Comparison of ENCODE assay signal across 23 cellular contexts in the genomic region with DNA sequence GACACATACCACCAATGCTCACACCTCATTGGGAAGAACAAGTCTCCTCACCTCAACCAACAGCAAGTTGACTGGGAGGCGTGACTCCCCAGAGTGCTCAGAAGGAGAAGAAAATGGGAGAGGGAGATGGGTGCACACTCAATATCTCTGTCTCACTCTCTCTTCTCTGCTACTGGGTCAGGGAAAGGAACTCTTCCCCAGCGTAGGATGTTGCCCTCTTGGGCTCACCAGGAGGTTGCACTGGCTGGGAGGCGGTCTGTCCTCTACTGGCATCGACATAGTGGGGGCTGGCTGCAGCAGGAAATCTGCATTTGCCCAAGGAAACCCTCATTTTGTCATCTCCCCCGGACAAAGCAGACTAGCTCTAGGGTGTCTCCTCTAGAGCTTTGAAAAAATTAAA.
DNase-seq lines count a peak whose midpoint lies in the region; TF ChIP-seq lines count a peak whose summit lies in the region.
"Had no signal": no experiment of that assay in that cellular context is flagged by ENCODE, and none has a peak within 500 bp of the region (broad histone marks: within the 10 kb centered on the region; RNA-seq: fewer than 3 reads in every experiment).

No MANE protein-coding gene starts in this region.

- H3K9me3 ChIP-seq in BLaER1 treated with 17β-estradiol and CSF1 and Interleukin-3, amounts not matched to agents 10 nM and 100 nM (replicated peaks in 1 of 11), result peaks cover 0 to 13% (median 12%) of the 10 kb centered on the region in 11 experiments; a peak in 15 of 22 replicates
- H3K9me3 ChIP-seq in H9 (ENCODE audit: control insufficient read depth, low read depth, low read length) (no peaks in the 10 kb centered on the region), endodermal cell (ENCODE audit: control insufficient read depth, low read length) (peaks cover 6% of the 10 kb centered on the region), prostate gland (no peaks in the 10 kb centered on the region), neural progenitor cell (ENCODE audit: low read depth) (no peaks in the 10 kb centered on the region)
- H3K9me3 ChIP-seq: neutrophil had no signal

- no peaks in the 10 kb centered on the region for H3K23me2 ChIP-seq in H9 (ENCODE audit: insufficient read length, low read depth, low read length, poor library complexity, severe bottlenecking)

- no peak overlapping the region for H3K4me3 Mint-ChIP-seq in H9
- no peak overlapping the region for H3K4me3 Mint-ChIP-seq in endodermal cell
- H3K4me3 Mint-ChIP-seq in neural progenitor cell, result no peak overlapping the region
- H3K4me3 Mint-ChIP-seq: activated CD4-positive, alpha-beta T cell treated with anti-CD3 and anti-CD28 coated beads for 36 hours; CD4-positive, CD25-positive, alpha-beta regulatory T cell; T-helper 17 cell had no signal

- peaks cover under 1 to 2% of the 10 kb centered on the region in 2 experiments; a peak in 3 of 5 replicates for H3K9me3 Mint-ChIP-seq in H9
- peaks cover 5% of the 10 kb centered on the region for H3K9me3 Mint-ChIP-seq in endodermal cell
- H3K9me3 Mint-ChIP-seq in neural progenitor cell, result peaks cover 2% of the 10 kb centered on the region

- intact Hi-C loops in prostate gland (cut with DNase I), result no loop called here

- H3K4me1 Mint-ChIP-seq in H9 (peaks cover 16 to 18% of the 10 kb centered on the region in 2 experiments), endodermal cell (peaks cover 14% of the 10 kb centered on the region), neural progenitor cell (peaks cover 20% of the 10 kb centered on the region)

- H2BK120ac ChIP-seq in H9 (ENCODE audit: low read depth, low read length, poor library complexity, severe bottlenecking), result no peak overlapping the region

- peaks cover 0 to 6% (median 0%) of the 10 kb centered on the region in 11 experiments; a peak in 2 of 22 replicates for H3K27me3 ChIP-seq in BLaER1 treated with 17β-estradiol and CSF1 and Interleukin-3, amounts not matched to agents 10 nM and 100 nM
- H3K27me3 ChIP-seq in H9 (ENCODE audit: insufficient read depth, low read length), result peaks cover 7% of the 10 kb centered on the region; the same call in 1 of the 2 replicates
- H3K27me3 ChIP-seq in endodermal cell (ENCODE audit: control insufficient read depth, insufficient read depth, low read length, poor library complexity, severe bottlenecking), result no peaks in the 10 kb centered on the region
- H3K27me3 ChIP-seq in prostate gland (replicated peaks; ENCODE audit: insufficient read depth), result peaks cover 3% of the 10 kb centered on the region
- H3K27me3 ChIP-seq in neural progenitor cell, result peaks cover 17% of the 10 kb centered on the region
- H3K27me3 ChIP-seq: cardiac muscle cell had no signal

- no peak overlapping the region for H3K23ac ChIP-seq in H9 (ENCODE audit: insufficient read length, low read depth, low read length)

- no peak overlapping the region for H3K27ac Mint-ChIP-seq in H9
- H3K27ac Mint-ChIP-seq in endodermal cell, result no peak overlapping the region
- no peak overlapping the region for H3K27ac Mint-ChIP-seq in neural progenitor cell
- H3K27ac Mint-ChIP-seq: activated CD4-positive, alpha-beta T cell treated with anti-CD3 and anti-CD28 coated beads for 36 hours; activated naive CD4-positive, alpha-beta T cell treated with anti-CD3 and anti-CD28 coated beads, Interleukin-2, amount 50 U/mL, for 72 hours had no signal

- peak overlapping the region in 8 of 11 experiments; percentile 1 to 90 (median 70); a peak in 14 of 22 replicates for H3K27ac ChIP-seq in BLaER1 treated with 17β-estradiol and CSF1 and Interleukin-3, amounts not matched to agents 10 nM and 100 nM
- H3K27ac ChIP-seq in H9 (ENCODE audit: insufficient read length, low read depth, low read length) (no peak overlapping the region), endodermal cell (ENCODE audit: low read depth, low read length) (no peak overlapping the region), prostate gland (no peak overlapping the region), neural progenitor cell (no peak overlapping the region)
- H3K27ac ChIP-seq: cardiac muscle cell, dorsolateral prefrontal cortex, neutrophil, suprapubic skin had no signal

- no peak overlapping the region for H3K18ac ChIP-seq in H9 (ENCODE audit: insufficient read length, low read depth, low read length)

- WGBS in H9 (ENCODE audit: extremely low coverage, insufficient read length, low lambda C conversion rate), result no CpG with 5 or more reads among the region's 5 CpGs
- 76 to 79% methylated on average over 4 to 5 of the region's 5 CpGs for WGBS in endodermal cell (ENCODE audit: insufficient coverage in 1 of 2, insufficient read length in 1 of 2), 2 experiments
- 47% methylated on average over 5 of the region's 5 CpGs for WGBS in prostate gland

- H2BK15ac ChIP-seq in H9 (ENCODE audit: low read depth, low read length), result no peak overlapping the region

- peak overlapping the region in 6 of 11 experiments; percentile 53 to 80 (median 73); a peak in 10 of 22 replicates for H3K9ac ChIP-seq in BLaER1 treated with 17β-estradiol and CSF1 and Interleukin-3, amounts not matched to agents 10 nM and 100 nM
- no peak overlapping the region for H3K9ac ChIP-seq in H9 (ENCODE audit: extremely low read depth, insufficient read length, low read length)
- no peak overlapping the region for H3K9ac ChIP-seq in endodermal cell (ENCODE audit: extremely low read depth, low read length, poor library complexity, severe bottlenecking)
- H3K9ac ChIP-seq in neural progenitor cell, result no peak overlapping the region

- TF ChIP-seq POLR2A in prostate gland (IDR thresholded peaks at IDR 0.05), result no peak

- DNase-seq in H9, result peak; percentile 26
- DNase-seq in endodermal cell, result peak; percentile 25
- peak; percentile 1 for DNase-seq in prostate gland (ENCODE audit: low spot score)
- DNase-seq in SIG-M5 treated with dmso at 0.1 percent for 504 hours (lab: John Stamatoyannopoulos, UW; ENCODE audit: unreplicated experiment), result no peak
- DNase-seq in neural progenitor cell (ENCODE audit: low spot score), result no peak
- no peak for DNase-seq in NCI-H1694 (lab: John Stamatoyannopoulos, UW)
- DNase-seq: activated CD4-positive, alpha-beta T cell treated with anti-CD3 and anti-CD28 coated beads for 36 hours; CD4-positive, CD25-positive, alpha-beta regulatory T cell; DMS 273 treated with DMSO at 0.1 percent for 48 hours; glutamatergic neuron; kidney glomerular epithelial cell; MM.1S; NK-92 treated with Interleukin-12 subunit alpha and Interleukin-12 subunit beta, amount 100 ng/mL, for 24 hours; stimulated activated CD4-positive, alpha-beta T cell treated with anti-CD3 and anti-CD28 coated beads, Interleukin-2, amount 100 ng/mL, for 48 hours; T-helper 17 cell had no signal

- H2BK5ac ChIP-seq in H9 (ENCODE audit: insufficient read length, low read length), result no peak overlapping the region

- H3K4me1 ChIP-seq in BLaER1 treated with 17β-estradiol and CSF1 and Interleukin-3, amounts not matched to agents 10 nM and 100 nM, result peaks cover 39 to 95% (median 88%) of the 10 kb centered on the region in 10 experiments
- no peaks in the 10 kb centered on the region; the same call in 1 of the 2 replicates for H3K4me1 ChIP-seq in H9 (ENCODE audit: insufficient read depth, low read length)
- no peaks in the 10 kb centered on the region for H3K4me1 ChIP-seq in endodermal cell (ENCODE audit: control insufficient read depth, insufficient read depth, low read length)
- H3K4me1 ChIP-seq in prostate gland (replicated peaks), result no peaks in the 10 kb centered on the region
- peaks cover 13% of the 10 kb centered on the region for H3K4me1 ChIP-seq in neural progenitor cell

- no peaks in the 10 kb centered on the region for H3K79me1 ChIP-seq in H9 (ENCODE audit: insufficient read depth, low read depth, low read length, poor library complexity, severe bottlenecking)

- H3K56ac ChIP-seq in H9 (ENCODE audit: insufficient read length, low read depth, low read length), result no peak overlapping the region

- no peak overlapping the region for H2BK12ac ChIP-seq in H9 (ENCODE audit: insufficient read length, low read depth, low read length)

- no peak overlapping the region for H4K91ac ChIP-seq in H9 (ENCODE audit: insufficient read length, low read depth, low read length)

- H3K79me2 ChIP-seq in H9 (ENCODE audit: insufficient read depth, low read length) (no peaks in the 10 kb centered on the region), neural progenitor cell (ENCODE audit: low read depth) (no peaks in the 10 kb centered on the region)

- H3K14ac ChIP-seq in H9 (ENCODE audit: insufficient read depth, low read length), result no peak overlapping the region

- no peak overlapping the region for H2BK20ac ChIP-seq in H9 (ENCODE audit: low read depth, low read length, poor library complexity, severe bottlenecking)

- no peak overlapping the region for H3K4ac ChIP-seq in H9 (ENCODE audit: low read depth, low read length)

- peaks cover 0 to 7% (median 0%) of the 10 kb centered on the region in 11 experiments; a peak in 2 of 22 replicates for H3K36me3 ChIP-seq in BLaER1 treated with 17β-estradiol and CSF1 and Interleukin-3, amounts not matched to agents 10 nM and 100 nM
- H3K36me3 ChIP-seq in endodermal cell (ENCODE audit: control insufficient read depth, insufficient read depth, low read length) (no peaks in the 10 kb centered on the region), prostate gland (no peaks in the 10 kb centered on the region), neural progenitor cell (no peaks in the 10 kb centered on the region)
- H3K36me3 ChIP-seq: cardiac muscle cell, neutrophil, suprapubic skin had no signal

- H4K8ac ChIP-seq in H9 (replicated peaks; ENCODE audit: insufficient read length, low read depth, low read length), result no peak overlapping the region

- H3K27me3 Mint-ChIP-seq in H9 (ENCODE audit: low read depth) (peaks cover 87% of the 10 kb centered on the region), endodermal cell (ENCODE audit: insufficient read depth) (peaks cover 43% of the 10 kb centered on the region), neural progenitor cell (ENCODE audit: insufficient read depth, low read depth) (peaks cover 3% of the 10 kb centered on the region)

- TF ChIP-seq CTCF in H9 (conservative IDR thresholded peaks at IDR 0.05) (no peak), endodermal cell (conservative IDR thresholded peaks at IDR 0.05) (no peak), prostate gland (IDR thresholded peaks at IDR 0.05) (no peak), neural progenitor cell (IDR thresholded peaks at IDR 0.05) (no peak)

- no peaks in the 10 kb centered on the region for H4K20me1 ChIP-seq in BLaER1 treated with 17β-estradiol and CSF1 and Interleukin-3, amounts not matched to agents 10 nM and 100 nM
- H4K20me1 ChIP-seq in H9 (ENCODE audit: control insufficient read depth, insufficient read depth, insufficient read length) (no peaks in the 10 kb centered on the region), neural progenitor cell (ENCODE audit: low read depth) (no peaks in the 10 kb centered on the region)

- H3F3A ChIP-seq in neural progenitor cell (ENCODE audit: low read depth), result no peaks in the 10 kb centered on the region

- H2AK5ac ChIP-seq in H9 (ENCODE audit: insufficient read length, low read length), result no peak overlapping the region

- H3K4me3 ChIP-seq in BLaER1 treated with 17β-estradiol and CSF1 and Interleukin-3, amounts not matched to agents 10 nM and 100 nM, result peak overlapping the region in 2 of 10 experiments; percentile 13 to 60; a peak in 2 of 20 replicates
- H3K4me3 ChIP-seq in endodermal cell (ENCODE audit: low read length) (no peak overlapping the region), prostate gland (no peak overlapping the region), neural progenitor cell (no peak overlapping the region)
- H3K4me3 ChIP-seq: cardiac muscle cell, dorsolateral prefrontal cortex, K562, suprapubic skin had no signal

- H3T11ph ChIP-seq in H9 (ENCODE audit: low read length), result no peak overlapping the region

- peak overlapping the region in 10 of 11 experiments; percentile 78 to 96 (median 94); a peak in 19 of 22 replicates for H3K4me2 ChIP-seq in BLaER1 treated with 17β-estradiol and CSF1 and Interleukin-3, amounts not matched to agents 10 nM and 100 nM
- H3K4me2 ChIP-seq in H9 (ENCODE audit: insufficient read depth, insufficient read length, low read length) (no peak overlapping the region), neural progenitor cell (no peak overlapping the region)

- H3K36me3 Mint-ChIP-seq in H9 (ENCODE audit: insufficient read depth in 1 of 3, low read depth in 3 of 3), result no peaks in the 10 kb centered on the region
- H3K36me3 Mint-ChIP-seq in endodermal cell (ENCODE audit: low read depth), result no peaks in the 10 kb centered on the region
- H3K36me3 Mint-ChIP-seq in neural progenitor cell, result no peaks in the 10 kb centered on the region
- H3K36me3 Mint-ChIP-seq: activated naive CD4-positive, alpha-beta T cell treated with anti-CD3 and anti-CD28 coated beads, Interleukin-2, amount 50 U/mL, for 72 hours; CD4-positive, CD25-positive, alpha-beta regulatory T cell; stimulated activated memory B cell treated with anti-CD40 and anti-IgM and Interleukin-4, amounts not matched to agents 10 μg/mL and 1 μg/mL and 100 μg/mL, for 72 hours had no signal

- H2AFZ ChIP-seq in H9 (ENCODE audit: low read length), result no peak overlapping the region
- no peak overlapping the region for H2AFZ ChIP-seq in neural progenitor cell (replicated peaks)

- H4K5ac ChIP-seq in H9 (ENCODE audit: insufficient read length, low read depth, low read length), result no peak overlapping the region

Comparison
In these comparisons a context has a peak if more than half of its experiments do, and no peak if none do; other contexts are left out.
1. H3K27ac ChIP-seq: peak in BLaER1 treated with 17β-estradiol and CSF1 and Interleukin-3, amounts not matched to agents 10 nM and 100 nM (8 of 11); none in H9 (single experiment), endodermal cell (single experiment), prostate gland (0 of 2) and neural progenitor cell (single experiment).
2. H3K4me2 ChIP-seq: peak in BLaER1 treated with 17β-estradiol and CSF1 and Interleukin-3, amounts not matched to agents 10 nM and 100 nM (10 of 11); none in H9 (single experiment) and neural progenitor cell (single experiment).
3. H3K9ac ChIP-seq: peak in BLaER1 treated with 17β-estradiol and CSF1 and Interleukin-3, amounts not matched to agents 10 nM and 100 nM (6 of 11); none in H9 (single experiment), endodermal cell (single experiment) and neural progenitor cell (single experiment).
4. DNase-seq: peak in H9 (single experiment), endodermal cell (single experiment) and prostate gland (single experiment); none in SIG-M5 treated with dmso at 0.1 percent for 504 hours (single experiment), neural progenitor cell (single experiment) and NCI-H1694 (single experiment).